ENCODE assay signal across 10 cellular contexts in the genomic region with DNA sequence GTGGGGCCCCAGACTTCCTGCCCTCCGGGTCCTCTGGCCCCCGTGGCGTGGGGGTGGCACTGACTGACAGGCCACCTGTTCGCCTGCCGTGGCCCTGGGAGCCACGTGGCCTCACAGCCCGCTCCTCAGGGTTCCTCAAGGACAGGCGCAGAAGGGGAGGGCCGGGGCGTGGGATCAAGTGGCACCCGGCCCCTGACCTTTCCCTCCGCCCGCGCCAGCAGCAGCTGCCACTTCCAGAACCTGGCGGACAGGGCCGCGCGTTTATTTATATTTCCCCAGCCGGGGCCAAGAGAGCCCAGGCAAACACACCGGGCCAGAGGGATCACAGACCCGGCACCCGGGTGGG.
DNase-seq lines count a peak whose midpoint lies in the region; ATAC-seq, FAIRE-seq and TF ChIP-seq lines count a peak whose summit lies in the region.
"Had no signal": no experiment of that assay in that cellular context is flagged by ENCODE, and none has a peak within 500 bp of the region (broad histone marks: within the 10 kb centered on the region; RNA-seq: fewer than 3 reads in every experiment).

No MANE protein-coding gene starts in this region.

- peaks cover 7% of the 10 kb centered on the region; the same call in 1 of the 2 replicates for H3K23me2 ChIP-seq in H1 (ENCODE audit: low read depth, low read length)

- CTCF ChIA-PET in H1 (lab: Charles Lee; ENCODE audit: partially characterized antibody) = interaction anchor here (0.6 to 7.2 kb wide), 6 partner anchors 8 to 378 kb away, joined by 3 to 60 read pairs (median 8); no protein-coding TSS in a partner anchor

- peak overlapping the region; percentile 75 for H3K4me3 Mint-ChIP-seq in mesothelial cell of epicardium

- intact Hi-C loops in transverse colon (cut with DNase I; ENCODE audit: low total_unique reads) = loop anchor here (5.0 kb wide), 1 partner anchor 35 kb away; no protein-coding TSS in a partner anchor

- no peak for TF ChIP-seq RAD21 in H1 (IDR thresholded peaks at IDR 0.05 in 1 of 2, conservative IDR thresholded peaks at IDR 0.05 in 1 of 2; ENCODE audit: low read depth in 2 of 2, low read length in 2 of 2)

- TF ChIP-seq CTCF in H1 (IDR thresholded peaks at IDR 0.05; ENCODE audit: control extremely low read depth in 1 of 3, insufficient read depth in 1 of 3, low read depth in 1 of 3, low read length in 3 of 3) (no peak), mesothelial cell of epicardium (IDR thresholded peaks at IDR 0.05; ENCODE audit: unreplicated experiment) (no peak), transverse colon (IDR thresholded peaks at IDR 0.05) (no peak)

- H3K4ac ChIP-seq in H1 (replicated peaks; ENCODE audit: insufficient read length, low read depth, low read length) = no peak overlapping the region

- H3K27me3 ChIP-seq in H1 (replicated peaks in 1 of 4; ENCODE audit: control insufficient read depth in 3 of 4, extremely low read depth in 1 of 4, insufficient read depth in 3 of 4, low read length in 3 of 4) = no peaks in the 10 kb centered on the region
- H3K27me3 ChIP-seq in transverse colon = no peaks in the 10 kb centered on the region

- peaks cover 53% of the 10 kb centered on the region for H3K4me1 Mint-ChIP-seq in mesothelial cell of epicardium

- H3K4me3 ChIP-seq in H1 (ENCODE audit: extremely low read depth in 1 of 4, insufficient read depth in 2 of 4, low read depth in 3 of 4, low read length in 4 of 4) = no peak overlapping the region
- H3K4me3 ChIP-seq in transverse colon = peak overlapping the region in 2 of 4 donors; percentile 45 to 60
- H3K4me3 ChIP-seq: SK-N-MC had no signal

- H3K56ac ChIP-seq in H1 (replicated peaks; ENCODE audit: insufficient read length, low read depth, low read length) = no peak overlapping the region

- H3K79me2 ChIP-seq in H1 (ENCODE audit: control insufficient read depth in 1 of 2, insufficient read depth in 2 of 2, low read length in 2 of 2) = no peaks in the 10 kb centered on the region

- WGBS in H1 (ENCODE audit: extremely low coverage in 1 of 2, insufficient coverage in 1 of 2, insufficient read length in 1 of 2, insufficient replicate concordance in 2 of 2, low coverage in 1 of 2, low lambda C conversion rate in 2 of 2, missing lambda C conversion rate in 1 of 2), 2 experiments = 91% methylated on average over 16 of the region's 22 CpGs; no CpG with 5 or more reads in 1 of the 2 experiments
- 60% methylated on average over 22 of the region's 22 CpGs; no CpG with 5 or more reads in 1 of the 2 donors for WGBS in transverse colon (ENCODE audit: low coverage in 1 of 2), 2 donors

- no peak overlapping the region for H2BK15ac ChIP-seq in H1 (ENCODE audit: low read length)

- no peak overlapping the region for H2BK12ac ChIP-seq in H1 (ENCODE audit: low read depth, low read length)

- H3K27ac ChIP-seq in H1 (ENCODE audit: low read depth, low read length) = no peak overlapping the region
- H3K27ac ChIP-seq in transverse colon = peak overlapping the region; percentile 87 to 92 (median 91)
- H3K27ac ChIP-seq: SK-N-MC had no signal

- H3K23ac ChIP-seq in H1 (ENCODE audit: insufficient read length) = no peak overlapping the region

- POLR2A ChIA-PET in H1 (lab: Charles Lee; ENCODE audit: partially characterized antibody) = interaction anchor here (1.2 kb wide), 1 partner anchor 61 kb away, joined by 4 read pairs; no protein-coding TSS in a partner anchor

- no peaks in the 10 kb centered on the region for H3K9me3 Mint-ChIP-seq in mesothelial cell of epicardium

- H2AK5ac ChIP-seq in H1 (ENCODE audit: low read depth, low read length) = no peak overlapping the region

- H3K4me2 ChIP-seq in H1 (ENCODE audit: insufficient read depth in 1 of 2, low read depth in 2 of 2, low read length in 2 of 2) = no peak overlapping the region

- H4K20me1 ChIP-seq in H1 (replicated peaks in 1 of 2; ENCODE audit: control insufficient read depth in 1 of 2, insufficient read depth in 2 of 2, low read length in 2 of 2) = peaks cover 13 to 22% of the 10 kb centered on the region in 2 experiments

- FAIRE-seq in H1 (lab: Jason Lieb, UNC) = no peak

- no peak overlapping the region for H2BK120ac ChIP-seq in H1 (replicated peaks; ENCODE audit: low read depth, low read length)

- peak overlapping the region; percentile 39 for H3K27ac Mint-ChIP-seq in mesothelial cell of epicardium

- no peak overlapping the region for H3K14ac ChIP-seq in H1 (ENCODE audit: insufficient read length)

- H3K36me3 Mint-ChIP-seq in mesothelial cell of epicardium = peaks cover 2% of the 10 kb centered on the region

- H3K4me1 ChIP-seq in H1 (replicated peaks in 1 of 4; ENCODE audit: control insufficient read depth in 3 of 4, insufficient read depth in 4 of 4, low read length in 3 of 4) = peaks cover 0 to 15% (median 10%) of the 10 kb centered on the region in 4 experiments; a peak in 5 of 7 replicates
- H3K4me1 ChIP-seq in transverse colon = peaks cover 36 to 66% (median 49%) of the 10 kb centered on the region in 4 donors

- H4K5ac ChIP-seq in H1 (ENCODE audit: insufficient read length, low read depth, low read length) = no peak overlapping the region

- no peak for TF ChIP-seq EP300 in H1 (IDR thresholded peaks at IDR 0.05; ENCODE audit: borderline replicate concordance in 1 of 2, low read depth in 2 of 2, low read length in 2 of 2)
- TF ChIP-seq EP300 in transverse colon (IDR thresholded peaks at IDR 0.05; ENCODE audit: low read depth) = no peak

- H2BK5ac ChIP-seq in H1 (ENCODE audit: low read depth, low read length) = no peak overlapping the region

- no peak overlapping the region; the same call in 1 of the 2 replicates for H3K18ac ChIP-seq in H1 (ENCODE audit: extremely low read depth, low read length)

- H3K36me3 ChIP-seq in H1 (ENCODE audit: control insufficient read depth in 2 of 4, insufficient read depth in 4 of 4, low read length in 3 of 4) (peaks cover 2 to 15% (median 6%) of the 10 kb centered on the region in 4 experiments; a peak in 5 of 8 replicates), transverse colon (peaks cover 0 to 3% (median 0%) of the 10 kb centered on the region in 4 donors)

- H3K9me3 ChIP-seq in H1 (ENCODE audit: insufficient read depth in 2 of 2, low read depth in 1 of 2, low read length in 1 of 2) (no peaks in the 10 kb centered on the region), transverse colon (no peaks in the 10 kb centered on the region)

- H3K79me1 ChIP-seq in H1 (ENCODE audit: low read depth, low read length) = no peaks in the 10 kb centered on the region; the same call in 1 of the 2 replicates

- H3K27me3 Mint-ChIP-seq in mesothelial cell of epicardium (ENCODE audit: low read depth) = no peaks in the 10 kb centered on the region

- H2BK20ac ChIP-seq in H1 (ENCODE audit: low read length) = no peak overlapping the region

- no peak overlapping the region for H4K91ac ChIP-seq in H1 (replicated peaks; ENCODE audit: insufficient read length, low read length)

- H4K8ac ChIP-seq in H1 (ENCODE audit: extremely low read depth, insufficient read depth, low read length) = peak overlapping the region; percentile 75; the same call in 1 of the 2 replicates

- TF ChIP-seq POLR2A in H1 (IDR thresholded peaks at IDR 0.05; ENCODE audit: control extremely low read depth in 1 of 2, low read depth in 2 of 2, low read length in 2 of 2) = no peak
- no peak for TF ChIP-seq POLR2A in transverse colon (IDR thresholded peaks at IDR 0.05)

- H3K9ac ChIP-seq in H1 (replicated peaks in 1 of 4; ENCODE audit: extremely low read depth in 1 of 4, low read depth in 3 of 4, low read length in 3 of 4) = no peak overlapping the region

- no peak overlapping the region for H2AFZ ChIP-seq in H1 (ENCODE audit: low read length)

- no peak for ATAC-seq in GM18498 (IDR thresholded peaks at IDR 0.05; ENCODE audit: unreplicated experiment)

- in situ Hi-C loops in transverse colon (cut with MboI; ENCODE audit: low pct_ligation_motif_present in 1 of 4, low pct_unique_long_range_greater_than_20kb in 1 of 4, low sequenced_read_pairs in 3 of 4) = loop anchor here in 1 of 4 donors (25.0 kb wide), 1 partner anchor 375 kb away; no protein-coding TSS in a partner anchor

- peak; percentile 19 for DNase-seq in NCI-H2196 treated with DMSO at 0.1 percent for 48 hours (lab: John Stamatoyannopoulos, UW; ENCODE audit: unreplicated experiment)
- no peak for DNase-seq in H1 (ENCODE audit: low read depth in 1 of 2, low spot score in 2 of 2)
- DNase-seq in mesothelial cell of epicardium (ENCODE audit: low spot score in 2 of 2, unreplicated experiment in 2 of 2) = no peak
- no peak for DNase-seq in transverse colon
- no peak for DNase-seq in stimulated activated CD4-positive, alpha-beta T cell treated with anti-CD3 and anti-CD28 coated beads, Interleukin-2, amount 100 ng/mL, for 24 hours
- no peak for DNase-seq in activated effector memory CD4-positive, alpha-beta T cell treated with anti-CD3 and anti-CD28 coated beads, Interleukin-2, amount 50 U/mL, for 16 hours
- DNase-seq: activated CD8-positive, alpha-beta memory T cell treated with anti-CD3 and anti-CD28 coated beads, Interleukin-2, amount 50 U/mL, for 48 hours; NCI-H2029 had no signal

TF ChIP-seq in H1, 55 proteins besides CTCF, POLR2A, EP300 and RAD21:
- TF ChIP-seq, protein P1, sequence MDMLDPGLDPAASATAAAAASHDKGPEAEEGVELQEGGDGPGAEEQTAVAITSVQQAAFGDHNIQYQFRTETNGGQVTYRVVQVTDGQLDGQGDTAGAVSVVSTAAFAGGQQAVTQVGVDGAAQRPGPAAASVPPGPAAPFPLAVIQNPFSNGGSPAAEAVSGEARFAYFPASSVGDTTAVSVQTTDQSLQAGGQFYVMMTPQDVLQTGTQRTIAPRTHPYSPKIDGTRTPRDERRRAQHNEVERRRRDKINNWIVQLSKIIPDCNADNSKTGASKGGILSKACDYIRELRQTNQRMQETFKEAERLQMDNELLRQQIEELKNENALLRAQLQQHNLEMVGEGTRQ (IDR thresholded peaks at IDR 0.05; ENCODE audit: low read length) = no peak
- TF ChIP-seq TBP (IDR thresholded peaks at IDR 0.05; ENCODE audit: low read depth, low read length) (no peak), YY1 (IDR thresholded peaks at IDR 0.05; ENCODE audit: low read depth, low read length) (no peak), BRCA1 (IDR thresholded peaks at IDR 0.05; ENCODE audit: low read depth, low read length) (no peak), NRF1 (IDR thresholded peaks at IDR 0.05; ENCODE audit: low read depth, low read length) (no peak), SP4 (IDR thresholded peaks at IDR 0.05; ENCODE audit: low read length) (no peak), CREB1 (IDR thresholded peaks at IDR 0.05) (no peak), JUN (IDR thresholded peaks at IDR 0.05; ENCODE audit: low read depth, low read length) (no peak), RFX5 (IDR thresholded peaks at IDR 0.05; ENCODE audit: borderline replicate concordance, low read depth, low read length) (no peak)
